ENCODE assay signal across 24 cellular contexts in genomic region chr20:18218249-18218648, GRCh38.
DNase-seq lines count a peak whose midpoint lies in the region; ATAC-seq and TF ChIP-seq lines count a peak whose summit lies in the region.
"Had no signal": no experiment of that assay in that cellular context is flagged by ENCODE, and none has a peak within 500 bp of the region (broad histone marks: within the 10 kb centered on the region; RNA-seq: fewer than 3 reads in every experiment).

No MANE protein-coding gene starts in this region.

- H3K4me3 Mint-ChIP-seq in H9 (no peak overlapping the region), neural progenitor cell (no peak overlapping the region)
- H3K4me3 Mint-ChIP-seq: CD14-positive monocyte; CD4-positive, alpha-beta memory T cell; CD4-positive, CD25-positive, alpha-beta regulatory T cell; CD8-positive, alpha-beta memory T cell had no signal

- H2BK5ac ChIP-seq in H9 (ENCODE audit: insufficient read length, low read length): no peak overlapping the region

- H2BK15ac ChIP-seq in H9 (ENCODE audit: low read depth, low read length): no peak overlapping the region

- ATAC-seq in Right ventricle myocardium inferior (peak; percentile 20), heart left ventricle (no peak)
- ATAC-seq: GM12878 had no signal

- H3K79me2 ChIP-seq in H9 (ENCODE audit: insufficient read depth, low read length) (no peaks in the 10 kb centered on the region), neural progenitor cell (ENCODE audit: low read depth) (no peaks in the 10 kb centered on the region)

- no peak overlapping the region for H3K14ac ChIP-seq in H9 (ENCODE audit: insufficient read depth, low read length)

- H3K9ac ChIP-seq in H9 (ENCODE audit: extremely low read depth, insufficient read length, low read length) (no peak overlapping the region), neural progenitor cell (no peak overlapping the region)
- H3K9ac ChIP-seq: BLaER1 had no signal

- peak overlapping the region in 2 of 3 experiments; percentile 67 to 74; a peak in 1 of 7 replicates for H3K27ac Mint-ChIP-seq in H9
- H3K27ac Mint-ChIP-seq in neural progenitor cell: peak overlapping the region; percentile 50
- H3K27ac Mint-ChIP-seq: CD14-positive monocyte; CD4-positive, alpha-beta memory T cell; CD4-positive, CD25-positive, alpha-beta regulatory T cell; CD8-positive, alpha-beta memory T cell had no signal

- H3T11ph ChIP-seq in H9 (ENCODE audit: low read length): no peak overlapping the region

- intact Hi-C loops in Right ventricle myocardium inferior (cut with DNase I) (no loop called here), heart left ventricle (cut with DNase I) (no loop called here), lower leg skin (cut with DNase I; ENCODE audit: low total_unique reads) (no loop called here)

- no peak overlapping the region for H3K56ac ChIP-seq in H9 (ENCODE audit: insufficient read length, low read depth, low read length)

- H3K4ac ChIP-seq in H9 (ENCODE audit: low read depth, low read length): no peak overlapping the region

- H4K5ac ChIP-seq in H9 (ENCODE audit: insufficient read length, low read depth, low read length): no peak overlapping the region

- no peaks in the 10 kb centered on the region for H3K9me3 Mint-ChIP-seq in H9
- peaks cover 22% of the 10 kb centered on the region for H3K9me3 Mint-ChIP-seq in neural progenitor cell
- H3K9me3 Mint-ChIP-seq: CD4-positive, alpha-beta memory T cell; CD8-positive, alpha-beta memory T cell had no signal

- WGBS in heart left ventricle, 4 donors: 72 to 83% (median 76%) methylated on average over 8 of the region's 8 CpGs
- WGBS in H9 (ENCODE audit: extremely low coverage, insufficient read length, low lambda C conversion rate): no CpG with 5 or more reads among the region's 8 CpGs
- 86 to 88% methylated on average over 8 of the region's 8 CpGs for WGBS in lower leg skin, 2 donors

- H3K18ac ChIP-seq in H9 (ENCODE audit: insufficient read length, low read depth, low read length): no peak overlapping the region

- no peak for DNase-seq in Right ventricle myocardium inferior (ENCODE audit: missing footprints)
- DNase-seq in heart left ventricle: no peak
- no peak for DNase-seq in H9
- DNase-seq in neural progenitor cell (ENCODE audit: low spot score): no peak
- no peak for DNase-seq in 8988T
- DNase-seq in lower leg skin (ENCODE audit: low spot score in 2 of 2): no peak
- DNase-seq: ACHN; BE2C; C1 segment of cervical spinal cord; CD4-positive, alpha-beta memory T cell; CD4-positive, CD25-positive, alpha-beta regulatory T cell; CD8-positive, alpha-beta memory T cell; COR-L47; DMS 273 treated with DMSO at 0.1 percent for 48 hours; DMS153; DMS53; DMS79; DND-41; EL; GDM1 had no signal

- H3K27me3 Mint-ChIP-seq in H9 (ENCODE audit: low read depth): no peaks in the 10 kb centered on the region
- peaks cover 5% of the 10 kb centered on the region for H3K27me3 Mint-ChIP-seq in neural progenitor cell (ENCODE audit: insufficient read depth, low read depth)

- TF ChIP-seq POLR2A in heart left ventricle (IDR thresholded peaks at IDR 0.05): no peak
- no peak for TF ChIP-seq POLR2A in lower leg skin (IDR thresholded peaks at IDR 0.05)

- no peak overlapping the region for H4K91ac ChIP-seq in H9 (ENCODE audit: insufficient read length, low read depth, low read length)

- H3K4me2 ChIP-seq in H9 (ENCODE audit: insufficient read depth, insufficient read length, low read length) (no peak overlapping the region), neural progenitor cell (no peak overlapping the region)
- H3K4me2 ChIP-seq: BLaER1 had no signal

- H3K9me3 ChIP-seq in heart left ventricle: peaks cover 0 to 4% (median 0%) of the 10 kb centered on the region in 12 donors
- no peaks in the 10 kb centered on the region for H3K9me3 ChIP-seq in H9 (ENCODE audit: control insufficient read depth, low read depth, low read length)
- H3K9me3 ChIP-seq in neural progenitor cell (ENCODE audit: low read depth): no peaks in the 10 kb centered on the region
- H3K9me3 ChIP-seq: BE2C, BLaER1 had no signal

- H4K20me1 ChIP-seq in H9 (ENCODE audit: control insufficient read depth, insufficient read depth, insufficient read length) (no peaks in the 10 kb centered on the region), neural progenitor cell (ENCODE audit: low read depth) (no peaks in the 10 kb centered on the region)
- H4K20me1 ChIP-seq: BLaER1 had no signal

- H3K36me3 ChIP-seq in heart left ventricle (no peaks in the 10 kb centered on the region), neural progenitor cell (no peaks in the 10 kb centered on the region)
- H3K36me3 ChIP-seq: BE2C, BLaER1 had no signal

- no peaks in the 10 kb centered on the region for H3K23me2 ChIP-seq in H9 (ENCODE audit: insufficient read length, low read depth, low read length, poor library complexity, severe bottlenecking)

- no peaks in the 10 kb centered on the region for H3K4me1 ChIP-seq in heart left ventricle
- no peaks in the 10 kb centered on the region for H3K4me1 ChIP-seq in H9 (ENCODE audit: insufficient read depth, low read length)
- no peaks in the 10 kb centered on the region for H3K4me1 ChIP-seq in neural progenitor cell
- H3K4me1 ChIP-seq: BE2C, BLaER1 had no signal

- H3K27me3 ChIP-seq in heart left ventricle: no peaks in the 10 kb centered on the region
- H3K27me3 ChIP-seq in H9 (ENCODE audit: insufficient read depth, low read length): no peaks in the 10 kb centered on the region
- no peaks in the 10 kb centered on the region for H3K27me3 ChIP-seq in neural progenitor cell
- H3K27me3 ChIP-seq: BE2C, BLaER1 had no signal

- H3K36me3 Mint-ChIP-seq in H9 (ENCODE audit: insufficient read depth in 1 of 3, low read depth in 3 of 3): no peaks in the 10 kb centered on the region
- peaks cover 2% of the 10 kb centered on the region for H3K36me3 Mint-ChIP-seq in neural progenitor cell
- H3K36me3 Mint-ChIP-seq: CD14-positive monocyte; CD4-positive, alpha-beta memory T cell; CD4-positive, CD25-positive, alpha-beta regulatory T cell; CD8-positive, alpha-beta memory T cell had no signal

- H2BK120ac ChIP-seq in H9 (ENCODE audit: low read depth, low read length, poor library complexity, severe bottlenecking): no peak overlapping the region

- H2AFZ ChIP-seq in H9 (ENCODE audit: low read length): no peak overlapping the region
- no peak overlapping the region for H2AFZ ChIP-seq in neural progenitor cell (replicated peaks)

- H3K27ac ChIP-seq in heart left ventricle: no peak overlapping the region
- H3K27ac ChIP-seq in H9 (ENCODE audit: insufficient read length, low read depth, low read length): no peak overlapping the region
- H3K27ac ChIP-seq in neural progenitor cell: no peak overlapping the region
- H3K27ac ChIP-seq: 22Rv1, BLaER1 had no signal

- H3K4me3 ChIP-seq in heart left ventricle: no peak overlapping the region
- H3K4me3 ChIP-seq in neural progenitor cell: no peak overlapping the region
- no peak overlapping the region for H3K4me3 ChIP-seq in lower leg skin (ENCODE audit: low read depth, poor library complexity, severe bottlenecking)
- H3K4me3 ChIP-seq: BLaER1, GM12878 had no signal

- no peak overlapping the region for H2AK5ac ChIP-seq in H9 (ENCODE audit: insufficient read length, low read length)

- no peak overlapping the region for H2BK20ac ChIP-seq in H9 (ENCODE audit: low read depth, low read length, poor library complexity, severe bottlenecking)

- H3F3A ChIP-seq in neural progenitor cell (ENCODE audit: low read depth): no peaks in the 10 kb centered on the region

- peaks cover 11 to 17% of the 10 kb centered on the region in 2 experiments for H3K4me1 Mint-ChIP-seq in H9
- peaks cover 15% of the 10 kb centered on the region for H3K4me1 Mint-ChIP-seq in neural progenitor cell
- H3K4me1 Mint-ChIP-seq: CD14-positive monocyte; CD4-positive, alpha-beta memory T cell; CD4-positive, CD25-positive, alpha-beta regulatory T cell; CD8-positive, alpha-beta memory T cell had no signal

- no peak overlapping the region for H3K23ac ChIP-seq in H9 (ENCODE audit: insufficient read length, low read depth, low read length)

- no peak overlapping the region for H4K8ac ChIP-seq in H9 (replicated peaks; ENCODE audit: insufficient read length, low read depth, low read length)

- TF ChIP-seq CTCF in heart left ventricle (IDR thresholded peaks at IDR 0.05) (no peak), H9 (conservative IDR thresholded peaks at IDR 0.05) (no peak), neural progenitor cell (IDR thresholded peaks at IDR 0.05) (no peak), lower leg skin (IDR thresholded peaks at IDR 0.05) (no peak)

- H2BK12ac ChIP-seq in H9 (ENCODE audit: insufficient read length, low read depth, low read length): no peak overlapping the region

- no peaks in the 10 kb centered on the region for H3K79me1 ChIP-seq in H9 (ENCODE audit: insufficient read depth, low read depth, low read length, poor library complexity, severe bottlenecking)
